Comparison of ENCODE assay signal across 8 cellular contexts in genomic region chr10:56319386-56319785, GRCh38. TPM values are rescaled to one million over a fixed set of nuclear protein-coding genes. Genes with fewer than 3 reads are reported as not detected.
A peak's percentile ranks its signal among the peaks of the same experiment; 100 is the strongest.
DNase-seq lines count a peak whose midpoint lies in the region; ATAC-seq and TF ChIP-seq lines count a peak whose summit lies in the region.
"Had no signal": no experiment of that assay in that cellular context is flagged by ENCODE, and none has a peak within 500 bp of the region (broad histone marks: within the 10 kb centered on the region; RNA-seq: fewer than 3 reads in every experiment).

No MANE protein-coding gene starts in this region.

- no peak for TF ChIP-seq CTCF in omental fat pad (IDR thresholded peaks at IDR 0.05)

- peak; percentile 80 for ATAC-seq in GM19328 (IDR thresholded peaks at IDR 0.05; ENCODE audit: unreplicated experiment)
- ATAC-seq in HG02852 (IDR thresholded peaks at IDR 0.05; ENCODE audit: unreplicated experiment): peak; percentile 95
- ATAC-seq in omental fat pad (ENCODE audit: low FRiP score): no peak

- DNase-seq in Kasumi-1 (lab: John Stamatoyannopoulos, UW) (peak; percentile 20 to 45), renal cortical epithelial cell (ENCODE audit: low read depth) (peak; percentile 67), omental fat pad (ENCODE audit: low spot score) (no peak), UCSD-AML1 (lab: John Stamatoyannopoulos, UW; ENCODE audit: unreplicated experiment) (no peak), mesenteric fat pad (ENCODE audit: low spot score) (no peak)
- DNase-seq: foreskin fibroblast had no signal

RNA-seq across cellular contexts. Expression of gene ZWINT, which starts 41.7 kb away (rescaled TPM):
- 11.3 and 27.6 TPM in 2 replicates for total RNA-seq in renal cortical epithelial cell
- total RNA-seq in omental fat pad: 1 to 10 TPM; 1.0 to 4.9 (median 3.9) TPM
- 2.3 TPM for total RNA-seq in mesenteric fat pad

Comparison
In these comparisons a context has a peak if more than half of its experiments do, and no peak if none do; other contexts are left out.
1. DNase-seq: peak in Kasumi-1 (2 of 2) and renal cortical epithelial cell (single experiment); none in omental fat pad (single experiment), UCSD-AML1 (single experiment) and mesenteric fat pad (single experiment).